Comparison of ENCODE assay signal across 8 cellular contexts in genomic region chr1:227885648-227886502, GRCh38.
DNase-seq lines count a peak whose midpoint lies in the region; ATAC-seq and TF ChIP-seq lines count a peak whose summit lies in the region.

No MANE protein-coding gene starts in this region.

- ATAC-seq in IMR-90 (ENCODE audit: low read depth) (peak; percentile 19; the same call in 1 of the 2 replicates), GM21360 (IDR thresholded peaks at IDR 0.05; ENCODE audit: unreplicated experiment) (no peak), GM18868 (IDR thresholded peaks at IDR 0.05; ENCODE audit: unreplicated experiment) (no peak)

- H3K23ac ChIP-seq in IMR-90 (ENCODE audit: low read depth, low read length) = no peak overlapping the region

- H3K4me2 ChIP-seq in IMR-90 (ENCODE audit: low read depth, low read length) = no peak overlapping the region

- no peaks in the 10 kb centered on the region for H3K9me3 Mint-ChIP-seq in chondrocyte (ENCODE audit: low read depth)

- H3K9ac ChIP-seq in IMR-90 (ENCODE audit: low read depth, low read length) = no peak overlapping the region

- no TSS peak for BruUV-seq in IMR-90 (replicated peaks; lab: Mats Ljungman, UMichigan)

- no peak overlapping the region for H4K8ac ChIP-seq in IMR-90 (ENCODE audit: low read depth in 2 of 2, low read length in 2 of 2)

- H2BK20ac ChIP-seq in IMR-90 (ENCODE audit: low read depth, low read length) = no peak overlapping the region

- no peak for TF ChIP-seq RAD21 in IMR-90 (IDR thresholded peaks at IDR 0.05; ENCODE audit: low read length)

- H2AK5ac ChIP-seq in IMR-90 (ENCODE audit: low read depth, low read length) = no peak overlapping the region

- no peak for TF ChIP-seq CTCF in IMR-90 (conservative IDR thresholded peaks at IDR 0.05; ENCODE audit: low read depth, low read length)
- no peak for TF ChIP-seq CTCF in chondrocyte (IDR thresholded peaks at IDR 0.05)

- no peak overlapping the region for H4K5ac ChIP-seq in IMR-90 (ENCODE audit: low read depth, low read length)

- H3K27ac ChIP-seq in IMR-90 (ENCODE audit: insufficient read depth, low read length) = no peak overlapping the region

- no peaks in the 10 kb centered on the region for H4K20me1 ChIP-seq in IMR-90 (ENCODE audit: insufficient read depth, low read length)

- CTCF ChIA-PET in IMR-90 (lab: Yijun Ruan, JAX) = interaction anchor here (0.6 kb wide), 1 partner anchor 50 kb away, joined by 4 read pairs; no protein-coding TSS in a partner anchor

- no peaks in the 10 kb centered on the region for H3K9me1 ChIP-seq in IMR-90 (ENCODE audit: insufficient read depth, low read length)

- no peak overlapping the region for H3K4ac ChIP-seq in IMR-90 (ENCODE audit: low read depth, low read length)

- H2AFZ ChIP-seq in IMR-90 (replicated peaks; ENCODE audit: low read length, poor library complexity) = peak overlapping the region; percentile 51

- H4K91ac ChIP-seq in IMR-90 (ENCODE audit: insufficient read depth, low read depth, low read length) = no peak overlapping the region

- peaks cover 2% of the 10 kb centered on the region; the same call in 1 of the 2 replicates for H3K27me3 ChIP-seq in IMR-90 (ENCODE audit: control insufficient read depth, insufficient read depth, low read length)

- DNase-seq in AG08396 (ENCODE audit: low spot score) = peak; percentile 86
- DNase-seq in IMR-90 = peak; percentile 29
- peak; percentile 68 for DNase-seq in chondrocyte (ENCODE audit: low spot score)
- peak; percentile 90 for DNase-seq in mesenteric fat pad (ENCODE audit: low spot score)
- no peak for DNase-seq in NCI-H510A (lab: John Stamatoyannopoulos, UW)
- DNase-seq in central memory CD4-positive, alpha-beta T cell = no peak

- no peak for TF ChIP-seq POLR2A in IMR-90 (IDR thresholded peaks at IDR 0.05; ENCODE audit: low read depth, low read length)

- no peak overlapping the region for H2BK5ac ChIP-seq in IMR-90 (ENCODE audit: low read depth, low read length, poor library complexity, severe bottlenecking)

- WGBS in IMR-90 (ENCODE audit: extremely low coverage in 2 of 2, insufficient read length in 1 of 2), 2 experiments = 31% methylated on average over 6 of the region's 14 CpGs; no CpG with 5 or more reads in 1 of the 2 experiments

- POLR2A ChIA-PET in IMR-90 (lab: Charles Lee; ENCODE audit: unreplicated experiment) = no interaction called here

- no peak overlapping the region for H2BK120ac ChIP-seq in IMR-90 (ENCODE audit: low read depth, low read length)

- H3K4me1 ChIP-seq in IMR-90 (ENCODE audit: control insufficient read depth, insufficient read depth, low read length) = no peaks in the 10 kb centered on the region; the same call in 1 of the 2 replicates

- H3K18ac ChIP-seq in IMR-90 (ENCODE audit: low read depth, low read length) = no peak overlapping the region

- no peak overlapping the region for H3K4me3 Mint-ChIP-seq in chondrocyte (ENCODE audit: unreplicated experiment)

- H3K56ac ChIP-seq in IMR-90 (ENCODE audit: extremely low read depth, insufficient read depth, low read length) = no peak overlapping the region

- H3K79me1 ChIP-seq in IMR-90 (ENCODE audit: low read depth in 1 of 2, low read length in 2 of 2) = no peaks in the 10 kb centered on the region

- dilution Hi-C loops in IMR-90 (cut with HindIII; ENCODE audit: low sequenced_read_pairs, unreplicated experiment) = no loop called here

- H3K14ac ChIP-seq in IMR-90 (replicated peaks; ENCODE audit: low read depth, low read length) = no peak overlapping the region

- no peaks in the 10 kb centered on the region for H3K36me3 Mint-ChIP-seq in chondrocyte (ENCODE audit: low read depth)

- H3K27ac Mint-ChIP-seq in chondrocyte (ENCODE audit: unreplicated experiment) = no peak overlapping the region

- H3K9me3 ChIP-seq in IMR-90 (ENCODE audit: control insufficient read depth, insufficient read depth, low read length) = no peaks in the 10 kb centered on the region

- intact Hi-C loops in IMR-90 (cut with micrococcal nuclease) = no loop called here

- in situ Hi-C loops in IMR-90 (cut with MboI; ENCODE audit: low sequenced_read_pairs) = no loop called here

- H3K27me3 Mint-ChIP-seq in chondrocyte (ENCODE audit: low read depth) = peaks cover 8% of the 10 kb centered on the region

- H2BK15ac ChIP-seq in IMR-90 (ENCODE audit: low read depth, low read length) = no peak overlapping the region

- no peak overlapping the region for H3K4me3 ChIP-seq in IMR-90 (ENCODE audit: insufficient read depth, low read depth, low read length)

- peaks cover 8% of the 10 kb centered on the region for H3K4me1 Mint-ChIP-seq in chondrocyte (ENCODE audit: low read depth)

- peak overlapping the region; percentile 15 for H2AK9ac ChIP-seq in IMR-90 (replicated peaks; ENCODE audit: low read depth, low read length, poor library complexity)

- no peaks in the 10 kb centered on the region for H3K36me3 ChIP-seq in IMR-90 (ENCODE audit: control insufficient read depth, insufficient read depth, low read length)

TF ChIP-seq in IMR-90, 13 proteins besides CTCF, POLR2A, EP300 and RAD21:
- TF ChIP-seq NFE2L2 (IDR thresholded peaks at IDR 0.05; ENCODE audit: low read depth, low read length) (no peak), MXI1 (IDR thresholded peaks at IDR 0.05; ENCODE audit: borderline replicate concordance, low read depth, low read length) (no peak), FOS (IDR thresholded peaks at IDR 0.05; ENCODE audit: low read depth, low read length) (no peak), SMC3 (IDR thresholded peaks at IDR 0.05; ENCODE audit: low read depth, low read length) (no peak), ELK1 (IDR thresholded peaks at IDR 0.05; ENCODE audit: borderline replicate concordance, low read depth, low read length) (no peak)
TF ChIP-seq in IMR-90: peak in this region for 0.

Comparison
In these comparisons a context has a peak if more than half of its experiments do, and no peak if none do; other contexts are left out.
1. DNase-seq: peak in AG08396 (single experiment), IMR-90 (single experiment), chondrocyte (single experiment) and mesenteric fat pad (single experiment); none in NCI-H510A (single experiment) and central memory CD4-positive, alpha-beta T cell (single experiment).